In the genomic region with DNA sequence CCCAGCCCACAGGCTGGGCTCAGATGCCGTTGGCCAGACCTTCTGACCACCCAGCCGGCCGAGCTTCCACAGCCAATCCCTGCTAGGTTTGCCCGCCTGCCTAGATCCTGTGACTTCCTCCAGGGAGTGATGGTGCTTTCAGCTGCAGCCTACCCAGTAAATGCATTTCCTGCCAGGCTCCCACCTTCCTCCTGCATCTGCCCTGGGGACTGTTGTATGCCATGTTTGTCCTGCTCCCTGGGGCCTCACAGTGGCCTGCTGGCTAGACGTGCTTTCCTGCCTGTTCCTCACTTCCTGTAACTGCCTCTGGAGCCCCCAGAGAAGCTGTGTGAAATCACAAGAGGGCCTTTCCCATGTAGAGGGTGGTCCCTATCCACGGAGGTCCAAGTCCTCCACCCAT, we compare ENCODE assay signal across 3 cellular contexts.
TF ChIP-seq lines count a peak whose summit lies in the region.

No MANE protein-coding gene starts in this region.

TF ChIP-seq in SK-N-SH, 30 proteins besides CTCF, POLR2A, EP300 and RAD21 (continued from another document):
- TF ChIP-seq SIN3A (IDR thresholded peaks at IDR 0.05; ENCODE audit: borderline replicate concordance, low read depth, low read length) = no peak
- TF ChIP-seq, protein P1, sequence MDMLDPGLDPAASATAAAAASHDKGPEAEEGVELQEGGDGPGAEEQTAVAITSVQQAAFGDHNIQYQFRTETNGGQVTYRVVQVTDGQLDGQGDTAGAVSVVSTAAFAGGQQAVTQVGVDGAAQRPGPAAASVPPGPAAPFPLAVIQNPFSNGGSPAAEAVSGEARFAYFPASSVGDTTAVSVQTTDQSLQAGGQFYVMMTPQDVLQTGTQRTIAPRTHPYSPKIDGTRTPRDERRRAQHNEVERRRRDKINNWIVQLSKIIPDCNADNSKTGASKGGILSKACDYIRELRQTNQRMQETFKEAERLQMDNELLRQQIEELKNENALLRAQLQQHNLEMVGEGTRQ (IDR thresholded peaks at IDR 0.05; ENCODE audit: borderline replicate concordance, low read depth, low read length) = no peak
- TF ChIP-seq RFX5 (IDR thresholded peaks at IDR 0.05; ENCODE audit: low read length) = no peak
- no peak for TF ChIP-seq GATA2 (CRISPR knock-in tag; IDR thresholded peaks at IDR 0.05)
- TF ChIP-seq TEAD4 (IDR thresholded peaks at IDR 0.05; ENCODE audit: borderline replicate concordance, insufficient read depth) = no peak
- TF ChIP-seq RCOR1 (IDR thresholded peaks at IDR 0.05; ENCODE audit: low read length) = no peak; the same call in 1 of the 2 replicates
- no peak for TF ChIP-seq TAF1 (IDR thresholded peaks at IDR 0.05; ENCODE audit: borderline replicate concordance, low read depth, low read length)
- no peak for TF ChIP-seq EZH2phosphoT487 (IDR thresholded peaks at IDR 0.05; ENCODE audit: borderline replicate concordance, low read depth)
- no peak for TF ChIP-seq ELF1 (IDR thresholded peaks at IDR 0.05)
- TF ChIP-seq, protein P2, sequence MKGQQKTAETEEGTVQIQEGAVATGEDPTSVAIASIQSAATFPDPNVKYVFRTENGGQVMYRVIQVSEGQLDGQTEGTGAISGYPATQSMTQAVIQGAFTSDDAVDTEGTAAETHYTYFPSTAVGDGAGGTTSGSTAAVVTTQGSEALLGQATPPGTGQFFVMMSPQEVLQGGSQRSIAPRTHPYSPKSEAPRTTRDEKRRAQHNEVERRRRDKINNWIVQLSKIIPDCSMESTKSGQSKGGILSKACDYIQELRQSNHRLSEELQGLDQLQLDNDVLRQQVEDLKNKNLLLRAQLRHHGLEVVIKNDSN (IDR thresholded peaks at IDR 0.05; ENCODE audit: borderline replicate concordance, low read depth) = no peak

TF ChIP-seq in SK-N-SH treated with all-trans-retinoic acid at 6 μM for 48 hours, 23 proteins besides CTCF, POLR2A, EP300 and RAD21 (continued from another document):
- TF ChIP-seq, protein P3, sequence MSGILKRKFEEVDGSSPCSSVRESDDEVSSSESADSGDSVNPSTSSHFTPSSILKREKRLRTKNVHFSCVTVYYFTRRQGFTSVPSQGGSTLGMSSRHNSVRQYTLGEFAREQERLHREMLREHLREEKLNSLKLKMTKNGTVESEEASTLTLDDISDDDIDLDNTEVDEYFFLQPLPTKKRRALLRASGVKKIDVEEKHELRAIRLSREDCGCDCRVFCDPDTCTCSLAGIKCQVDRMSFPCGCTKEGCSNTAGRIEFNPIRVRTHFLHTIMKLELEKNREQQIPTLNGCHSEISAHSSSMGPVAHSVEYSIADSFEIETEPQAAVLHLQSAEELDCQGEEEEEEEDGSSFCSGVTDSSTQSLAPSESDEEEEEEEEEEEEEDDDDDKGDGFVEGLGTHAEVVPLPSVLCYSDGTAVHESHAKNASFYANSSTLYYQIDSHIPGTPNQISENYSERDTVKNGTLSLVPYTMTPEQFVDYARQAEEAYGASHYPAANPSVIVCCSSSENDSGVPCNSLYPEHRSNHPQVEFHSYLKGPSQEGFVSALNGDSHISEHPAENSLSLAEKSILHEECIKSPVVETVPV (CRISPR knock-in tag; IDR thresholded peaks at IDR 0.05) = no peak
- no peak for TF ChIP-seq ARNTL (CRISPR knock-in tag; IDR thresholded peaks at IDR 0.05; ENCODE audit: borderline replicate concordance, low read depth)
- no peak for TF ChIP-seq ZNF565 (CRISPR knock-in tag; conservative IDR thresholded peaks at IDR 0.05; ENCODE audit: low read depth)
- no peak for TF ChIP-seq ZFP30 (CRISPR knock-in tag; IDR thresholded peaks at IDR 0.05)
- TF ChIP-seq, protein P4, sequence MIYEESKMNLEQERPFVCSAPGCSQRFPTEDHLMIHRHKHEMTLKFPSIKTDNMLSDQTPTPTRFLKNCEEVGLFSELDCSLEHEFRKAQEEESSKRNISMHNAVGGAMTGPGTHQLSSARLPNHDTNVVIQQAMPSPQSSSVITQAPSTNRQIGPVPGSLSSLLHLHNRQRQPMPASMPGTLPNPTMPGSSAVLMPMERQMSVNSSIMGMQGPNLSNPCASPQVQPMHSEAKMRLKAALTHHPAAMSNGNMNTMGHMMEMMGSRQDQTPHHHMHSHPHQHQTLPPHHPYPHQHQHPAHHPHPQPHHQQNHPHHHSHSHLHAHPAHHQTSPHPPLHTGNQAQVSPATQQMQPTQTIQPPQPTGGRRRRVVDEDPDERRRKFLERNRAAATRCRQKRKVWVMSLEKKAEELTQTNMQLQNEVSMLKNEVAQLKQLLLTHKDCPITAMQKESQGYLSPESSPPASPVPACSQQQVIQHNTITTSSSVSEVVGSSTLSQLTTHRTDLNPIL (CRISPR knock-in tag; IDR thresholded peaks at IDR 0.05; ENCODE audit: low read depth) = no peak
- TF ChIP-seq ZFP3 (CRISPR knock-in tag; IDR thresholded peaks at IDR 0.05) = no peak

TF ChIP-seq in WTC11, 78 proteins besides CTCF, POLR2A, EP300 and RAD21 (continued from another document):
- TF ChIP-seq, protein P5, sequence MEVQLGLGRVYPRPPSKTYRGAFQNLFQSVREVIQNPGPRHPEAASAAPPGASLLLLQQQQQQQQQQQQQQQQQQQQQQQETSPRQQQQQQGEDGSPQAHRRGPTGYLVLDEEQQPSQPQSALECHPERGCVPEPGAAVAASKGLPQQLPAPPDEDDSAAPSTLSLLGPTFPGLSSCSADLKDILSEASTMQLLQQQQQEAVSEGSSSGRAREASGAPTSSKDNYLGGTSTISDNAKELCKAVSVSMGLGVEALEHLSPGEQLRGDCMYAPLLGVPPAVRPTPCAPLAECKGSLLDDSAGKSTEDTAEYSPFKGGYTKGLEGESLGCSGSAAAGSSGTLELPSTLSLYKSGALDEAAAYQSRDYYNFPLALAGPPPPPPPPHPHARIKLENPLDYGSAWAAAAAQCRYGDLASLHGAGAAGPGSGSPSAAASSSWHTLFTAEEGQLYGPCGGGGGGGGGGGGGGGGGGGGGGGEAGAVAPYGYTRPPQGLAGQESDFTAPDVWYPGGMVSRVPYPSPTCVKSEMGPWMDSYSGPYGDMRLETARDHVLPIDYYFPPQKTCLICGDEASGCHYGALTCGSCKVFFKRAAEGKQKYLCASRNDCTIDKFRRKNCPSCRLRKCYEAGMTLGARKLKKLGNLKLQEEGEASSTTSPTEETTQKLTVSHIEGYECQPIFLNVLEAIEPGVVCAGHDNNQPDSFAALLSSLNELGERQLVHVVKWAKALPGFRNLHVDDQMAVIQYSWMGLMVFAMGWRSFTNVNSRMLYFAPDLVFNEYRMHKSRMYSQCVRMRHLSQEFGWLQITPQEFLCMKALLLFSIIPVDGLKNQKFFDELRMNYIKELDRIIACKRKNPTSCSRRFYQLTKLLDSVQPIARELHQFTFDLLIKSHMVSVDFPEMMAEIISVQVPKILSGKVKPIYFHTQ (CRISPR knock-in tag; IDR thresholded peaks at IDR 0.05) = no peak
- TF ChIP-seq ZNF219 (CRISPR knock-in tag; IDR thresholded peaks at IDR 0.05; ENCODE audit: borderline replicate concordance) (no peak), GABPB1 (CRISPR knock-in tag; IDR thresholded peaks at IDR 0.05) (no peak), EMX1 (CRISPR knock-in tag; IDR thresholded peaks at IDR 0.05) (no peak), RELA (CRISPR knock-in tag; IDR thresholded peaks at IDR 0.05; ENCODE audit: borderline replicate concordance) (no peak), ZNF263 (CRISPR knock-in tag; IDR thresholded peaks at IDR 0.05; ENCODE audit: low read depth) (no peak), TP53 (CRISPR knock-in tag; IDR thresholded peaks at IDR 0.05) (no peak)
- TF ChIP-seq, protein P6, sequence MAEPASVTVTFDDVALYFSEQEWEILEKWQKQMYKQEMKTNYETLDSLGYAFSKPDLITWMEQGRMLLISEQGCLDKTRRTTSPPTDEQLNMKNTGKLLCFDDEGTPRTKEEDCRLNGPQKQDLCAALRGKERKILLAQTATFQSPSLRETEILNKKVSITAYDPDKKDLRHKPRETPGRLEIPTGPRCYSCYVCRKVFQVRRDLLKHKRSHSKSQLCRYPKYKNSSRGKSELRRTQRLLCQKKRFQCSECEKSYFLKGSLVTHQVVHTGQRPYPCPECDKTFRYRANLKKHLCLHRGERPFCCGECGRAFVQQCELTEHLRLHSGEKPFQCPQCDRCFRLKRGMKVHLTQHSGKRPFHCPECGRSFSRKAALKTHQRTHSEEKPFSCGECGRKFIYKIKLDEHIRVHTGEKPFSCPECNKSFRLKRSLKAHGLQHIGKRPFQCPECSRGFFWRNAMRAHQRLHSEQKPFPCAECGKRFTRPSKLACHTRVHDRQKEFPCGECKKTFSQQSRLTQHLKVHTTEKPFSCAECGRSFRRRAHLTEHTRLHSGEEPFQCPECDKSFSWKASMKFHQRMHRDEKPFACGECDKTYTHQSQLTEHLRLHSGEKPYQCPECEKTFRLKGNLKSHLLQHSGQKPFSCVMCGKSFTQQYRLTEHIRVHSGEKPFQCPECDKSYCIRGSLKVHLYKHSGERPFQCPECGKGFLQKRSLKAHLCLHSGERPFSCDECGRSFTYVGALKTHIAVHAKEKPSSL (CRISPR knock-in tag; conservative IDR thresholded peaks at IDR 0.05) = no peak
- TF ChIP-seq, protein P7, sequence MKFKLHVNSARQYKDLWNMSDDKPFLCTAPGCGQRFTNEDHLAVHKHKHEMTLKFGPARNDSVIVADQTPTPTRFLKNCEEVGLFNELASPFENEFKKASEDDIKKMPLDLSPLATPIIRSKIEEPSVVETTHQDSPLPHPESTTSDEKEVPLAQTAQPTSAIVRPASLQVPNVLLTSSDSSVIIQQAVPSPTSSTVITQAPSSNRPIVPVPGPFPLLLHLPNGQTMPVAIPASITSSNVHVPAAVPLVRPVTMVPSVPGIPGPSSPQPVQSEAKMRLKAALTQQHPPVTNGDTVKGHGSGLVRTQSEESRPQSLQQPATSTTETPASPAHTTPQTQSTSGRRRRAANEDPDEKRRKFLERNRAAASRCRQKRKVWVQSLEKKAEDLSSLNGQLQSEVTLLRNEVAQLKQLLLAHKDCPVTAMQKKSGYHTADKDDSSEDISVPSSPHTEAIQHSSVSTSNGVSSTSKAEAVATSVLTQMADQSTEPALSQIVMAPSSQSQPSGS (CRISPR knock-in tag; IDR thresholded peaks at IDR 0.05; ENCODE audit: borderline replicate concordance, low read depth) = no peak
